Comparison of ENCODE assay signal across 18 cellular contexts in the genomic region with DNA sequence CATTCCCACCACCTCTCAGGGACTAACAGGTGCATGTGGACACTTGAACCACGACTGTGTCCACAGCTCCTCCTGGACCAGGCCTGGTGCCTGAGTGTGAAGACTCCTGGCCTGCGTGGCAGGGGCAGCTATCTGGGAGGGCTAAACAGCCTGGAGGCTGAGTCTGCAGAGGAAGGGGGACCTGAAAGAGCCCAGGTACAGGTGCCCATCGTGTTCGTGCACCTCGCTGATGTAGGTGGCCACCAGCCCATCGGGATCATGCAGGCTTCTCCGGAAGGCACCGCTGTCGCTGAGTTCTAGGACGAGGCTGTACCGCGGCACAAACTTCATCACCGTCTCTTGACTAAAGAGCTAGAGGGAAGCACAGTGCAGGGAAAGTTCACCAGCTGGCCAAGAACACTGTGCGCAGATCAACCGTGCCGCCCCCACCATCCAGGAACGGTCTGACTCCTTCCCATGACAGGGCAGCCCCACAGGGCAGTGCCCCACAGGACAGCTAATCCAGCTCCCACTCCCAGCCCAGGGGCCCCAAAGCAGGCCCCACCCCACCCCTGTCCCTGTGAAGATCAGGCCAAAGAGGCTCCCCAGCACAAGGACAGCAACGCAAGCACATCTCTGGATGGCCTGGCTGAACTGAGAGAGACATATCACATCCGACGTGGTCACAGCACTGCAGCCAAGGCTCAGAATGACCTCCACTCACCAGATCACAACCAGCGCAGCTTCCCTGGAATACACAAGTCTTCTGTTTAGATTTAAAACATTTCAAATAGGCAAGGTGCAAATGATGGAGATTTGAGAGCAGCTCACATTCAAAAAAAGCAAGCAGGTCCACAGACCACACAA. TPM values are rescaled to one million over a fixed set of nuclear protein-coding genes. Genes with fewer than 3 reads are reported as not detected.
DNase-seq lines count a peak whose midpoint lies in the region; ATAC-seq lines count a peak whose summit lies in the region.
"Had no signal": no experiment of that assay in that cellular context is flagged by ENCODE, and none has a peak within 500 bp of the region (broad histone marks: within the 10 kb centered on the region; RNA-seq: fewer than 3 reads in every experiment).

No MANE protein-coding gene starts in this region.

- no peak overlapping the region for H3K4me3 Mint-ChIP-seq in CD4-positive, CD25-positive, alpha-beta regulatory T cell
- peak overlapping the region; percentile 1 for H3K4me3 Mint-ChIP-seq in activated naive CD8-positive, alpha-beta T cell treated with anti-CD3 and anti-CD28 coated beads, Interleukin-2, amount 50 U/mL, for 24 hours
- no peak overlapping the region for H3K4me3 Mint-ChIP-seq in natural killer cell treated with Interleukin-12 subunit alpha and Interleukin-12 subunit beta and Interleukin-15 and Interleukin-18, amount 100 ng/mL, for 72 hours
- H3K4me3 Mint-ChIP-seq: activated B cell treated with CpG ODN at 0.5 μM for 24 hours; T-helper 1 cell treated with Interleukin-12 subunit alpha and Interleukin-12 subunit beta and Interleukin-4 antibody, amounts not matched to agents 30 μg/mL and 1 μg/mL, for 36 hours had no signal

- no peaks in the 10 kb centered on the region for H3K27me3 Mint-ChIP-seq in CD4-positive, CD25-positive, alpha-beta regulatory T cell
- H3K27me3 Mint-ChIP-seq in activated naive CD8-positive, alpha-beta T cell treated with anti-CD3 and anti-CD28 coated beads, Interleukin-2, amount 50 U/mL, for 24 hours: no peaks in the 10 kb centered on the region
- no peaks in the 10 kb centered on the region for H3K27me3 Mint-ChIP-seq in natural killer cell treated with Interleukin-12 subunit alpha and Interleukin-12 subunit beta and Interleukin-15 and Interleukin-18, amount 100 ng/mL, for 72 hours
- H3K27me3 Mint-ChIP-seq: activated B cell treated with CpG ODN at 0.5 μM for 24 hours had no signal

- no peak for DNase-seq in CD4-positive, CD25-positive, alpha-beta regulatory T cell
- peak; percentile 55 for DNase-seq in G401 (ENCODE audit: low spot score)
- DNase-seq in activated naive CD8-positive, alpha-beta T cell treated with anti-CD3 and anti-CD28 coated beads, Interleukin-2, amount 50 U/mL, for 24 hours: no peak
- no peak for DNase-seq in natural killer cell treated with Interleukin-12 subunit alpha and Interleukin-12 subunit beta and Interleukin-15 and Interleukin-18, amount 100 ng/mL, for 72 hours (ENCODE audit: low spot score)
- no peak for DNase-seq in KG1 (lab: John Stamatoyannopoulos, UW)
- DNase-seq in iPS-NIHi7 (ENCODE audit: extremely low spot score): no peak
- DNase-seq in activated effector memory CD4-positive, alpha-beta T cell treated with Interleukin-2 at 50 U/mL for 16 hours: no peak
- DNase-seq in EL: no peak
- DNase-seq: activated B cell treated with CpG ODN at 0.5 μM for 24 hours, Caco-2, NCI-H1092 treated with DMSO at 0.1 percent for 48 hours, NCI-H2081 treated with DMSO at 0.1 percent for 48 hours, SIG-M5 had no signal

- no peak for ATAC-seq in CD4-positive, CD25-positive, alpha-beta regulatory T cell (ENCODE audit: low read depth in 2 of 2)
- ATAC-seq in activated naive CD8-positive, alpha-beta T cell treated with anti-CD3 and anti-CD28 coated beads, Interleukin-2, amount 50 U/mL, for 24 hours: no peak
- ATAC-seq in natural killer cell treated with Interleukin-12 subunit alpha and Interleukin-12 subunit beta and Interleukin-15 and Interleukin-18, amount 100 ng/mL, for 72 hours: no peak
- ATAC-seq: esophagus mucosa, gastroesophageal sphincter had no signal

- no peaks in the 10 kb centered on the region for H3K27me3 ChIP-seq in CD4-positive, CD25-positive, alpha-beta regulatory T cell (ENCODE audit: control insufficient read depth, insufficient read depth, low read length)
- H3K27me3 ChIP-seq: gastroesophageal sphincter had no signal

- H3K4me1 ChIP-seq in CD4-positive, CD25-positive, alpha-beta regulatory T cell (ENCODE audit: control insufficient read depth, insufficient read depth, low read length, poor library complexity, severe bottlenecking): no peaks in the 10 kb centered on the region
- H3K4me1 ChIP-seq: gastroesophageal sphincter had no signal

- H3K4me3 ChIP-seq in CD4-positive, CD25-positive, alpha-beta regulatory T cell (ENCODE audit: low read depth, low read length): no peak overlapping the region
- H3K4me3 ChIP-seq: gastroesophageal sphincter had no signal

- H3K36me3 ChIP-seq in CD4-positive, CD25-positive, alpha-beta regulatory T cell (ENCODE audit: control insufficient read depth, insufficient read depth, low read length): peaks cover 72% of the 10 kb centered on the region

- peaks cover 58% of the 10 kb centered on the region for H3K36me3 Mint-ChIP-seq in CD4-positive, CD25-positive, alpha-beta regulatory T cell
- H3K36me3 Mint-ChIP-seq in activated naive CD8-positive, alpha-beta T cell treated with anti-CD3 and anti-CD28 coated beads, Interleukin-2, amount 50 U/mL, for 24 hours (ENCODE audit: low read depth): peaks cover 67% of the 10 kb centered on the region
- peaks cover 49% of the 10 kb centered on the region for H3K36me3 Mint-ChIP-seq in natural killer cell treated with Interleukin-12 subunit alpha and Interleukin-12 subunit beta and Interleukin-15 and Interleukin-18, amount 100 ng/mL, for 72 hours

- in situ Hi-C loops in G401 (cut with HindIII; ENCODE audit: low sequenced_read_pairs): no loop called here

- H3K27ac Mint-ChIP-seq in CD4-positive, CD25-positive, alpha-beta regulatory T cell: peak overlapping the region in 2 of 3 donors; percentile 42 to 84
- H3K27ac Mint-ChIP-seq in activated naive CD8-positive, alpha-beta T cell treated with anti-CD3 and anti-CD28 coated beads, Interleukin-2, amount 50 U/mL, for 24 hours: peak overlapping the region; percentile 84
- peak overlapping the region; percentile 95 to 97 for H3K27ac Mint-ChIP-seq in natural killer cell treated with Interleukin-12 subunit alpha and Interleukin-12 subunit beta and Interleukin-15 and Interleukin-18, amount 100 ng/mL, for 72 hours
- H3K27ac Mint-ChIP-seq: activated B cell treated with CpG ODN at 0.5 μM for 24 hours had no signal

- H3K9me3 Mint-ChIP-seq in CD4-positive, CD25-positive, alpha-beta regulatory T cell: no peaks in the 10 kb centered on the region
- H3K9me3 Mint-ChIP-seq in activated naive CD8-positive, alpha-beta T cell treated with anti-CD3 and anti-CD28 coated beads, Interleukin-2, amount 50 U/mL, for 24 hours: no peaks in the 10 kb centered on the region
- H3K9me3 Mint-ChIP-seq in natural killer cell treated with Interleukin-12 subunit alpha and Interleukin-12 subunit beta and Interleukin-15 and Interleukin-18, amount 100 ng/mL, for 72 hours: no peaks in the 10 kb centered on the region
- H3K9me3 Mint-ChIP-seq: activated B cell treated with CpG ODN at 0.5 μM for 24 hours; T-helper 1 cell treated with Interleukin-12 subunit alpha and Interleukin-12 subunit beta and Interleukin-4 antibody, amounts not matched to agents 30 μg/mL and 1 μg/mL, for 36 hours had no signal

- peaks cover 2 to 10% (median 8%) of the 10 kb centered on the region in 4 donors for H3K4me1 Mint-ChIP-seq in CD4-positive, CD25-positive, alpha-beta regulatory T cell
- H3K4me1 Mint-ChIP-seq in activated naive CD8-positive, alpha-beta T cell treated with anti-CD3 and anti-CD28 coated beads, Interleukin-2, amount 50 U/mL, for 24 hours: peaks cover 42% of the 10 kb centered on the region
- H3K4me1 Mint-ChIP-seq in natural killer cell treated with Interleukin-12 subunit alpha and Interleukin-12 subunit beta and Interleukin-15 and Interleukin-18, amount 100 ng/mL, for 72 hours (ENCODE audit: low read depth in 2 of 2): peaks cover 79 to 82% of the 10 kb centered on the region in 2 donors
- H3K4me1 Mint-ChIP-seq: activated B cell treated with CpG ODN at 0.5 μM for 24 hours had no signal

- no peaks in the 10 kb centered on the region for H3K9me3 ChIP-seq in CD4-positive, CD25-positive, alpha-beta regulatory T cell (ENCODE audit: control insufficient read depth in 2 of 2, low read length in 2 of 2)
- H3K9me3 ChIP-seq: Caco-2, gastroesophageal sphincter had no signal

- H3K27ac ChIP-seq in CD4-positive, CD25-positive, alpha-beta regulatory T cell (ENCODE audit: insufficient read depth, low read length, poor library complexity, severe bottlenecking): no peak overlapping the region
- H3K27ac ChIP-seq: gastroesophageal sphincter, KMS-11 had no signal

RNA-seq across cellular contexts. Expression of a gene that starts 14.8 kb away (rescaled TPM):
- 30.7 TPM for total RNA-seq in CD4-positive, CD25-positive, alpha-beta regulatory T cell
- polyA plus RNA-seq in CD4-positive, CD25-positive, alpha-beta regulatory T cell: 100 to 1,000 TPM in 3 of 4 donors, 10 to 100 TPM in 1; 56.7 to 208 (median 161) TPM
- not detected in 2 replicates for total RNA-seq in G401 (2014; rRNA removed; shearing (Covaris generic))
- total RNA-seq in natural killer cell treated with Interleukin-12 subunit alpha and Interleukin-12 subunit beta and Interleukin-15 and Interleukin-18, amount 100 ng/mL, for 72 hours: 100 to 1,000 TPM in 1 of 2 donors, 10 to 100 TPM in 1; 77.8 to 129 TPM
- total RNA-seq: Caco-2, osteoblast had no signal

RNA-seq across cellular contexts. Expression of a gene that starts 28.7 kb away (rescaled TPM):
- 28.2 TPM for total RNA-seq in CD4-positive, CD25-positive, alpha-beta regulatory T cell
- 10 to 100 TPM; 68.4 to 83.2 (median 72.4) TPM for polyA plus RNA-seq in CD4-positive, CD25-positive, alpha-beta regulatory T cell
- total RNA-seq in G401 (2014; rRNA removed; shearing (Covaris generic)): 94.6 and 98.6 TPM in 2 replicates
- total RNA-seq in natural killer cell treated with Interleukin-12 subunit alpha and Interleukin-12 subunit beta and Interleukin-15 and Interleukin-18, amount 100 ng/mL, for 72 hours: 100 to 1,000 TPM; 109 to 206 TPM

Comparison
In these comparisons a context has a peak if more than half of its experiments do, and no peak if none do; other contexts are left out.
1. RNA of a gene that starts 14.8 kb away (total RNA-seq): 77.8 to 129 TPM in natural killer cell treated with Interleukin-12 subunit alpha and Interleukin-12 subunit beta and Interleukin-15 and Interleukin-18, amount 100 ng/mL, for 72 hours and 30.7 TPM in CD4-positive, CD25-positive, alpha-beta regulatory T cell (single experiment); not detected in G401; every median in the first group is over 10 times any median in the second.
2. Peak in every context shown above with its lines, with median percentiles within 50 percentile points of each other: H3K27ac Mint-ChIP-seq.